In genomic region chr12:124506145-124506831, GRCh38 we compare ENCODE assay signal across 8 cellular contexts.
A peak's percentile ranks its signal among the peaks of the same experiment; 100 is the strongest.
DNase-seq lines count a peak whose midpoint lies in the region; ATAC-seq, FAIRE-seq and TF ChIP-seq lines count a peak whose summit lies in the region.

No MANE protein-coding gene starts in this region.

- no peak for TF ChIP-seq CTCF in pancreas (IDR thresholded peaks at IDR 0.05)

- ATAC-seq in pancreas: peak; percentile 4 to 68 (median 51)
- ATAC-seq in HG02763 (IDR thresholded peaks at IDR 0.05; ENCODE audit: unreplicated experiment): no peak
- no peak for ATAC-seq in GM18511 (IDR thresholded peaks at IDR 0.05; ENCODE audit: unreplicated experiment)
- no peak for ATAC-seq in HG03469 (IDR thresholded peaks at IDR 0.05; ENCODE audit: unreplicated experiment)

- intact Hi-C loops in pancreas (cut with DNase I): no loop called here

- no peaks in the 10 kb centered on the region for H3K9me3 ChIP-seq in pancreas

- H3K4me1 ChIP-seq in pancreas: peaks cover 37 to 49% (median 39%) of the 10 kb centered on the region in 3 donors

- no peaks in the 10 kb centered on the region for H3K27me3 ChIP-seq in pancreas

- WGBS in pancreas, 2 donors: 56 to 59% methylated on average over 30 of the region's 30 CpGs

- in situ Hi-C loops in KBM-7 (cut with MboI; ENCODE audit: low pct_unique_long_range_greater_than_20kb, low sequenced_read_pairs): no loop called here

- no peak for FAIRE-seq in pancreas (lab: Jason Lieb, UNC)

- no peaks in the 10 kb centered on the region for H3K36me3 ChIP-seq in pancreas

- peak; percentile 99 for DNase-seq in KBM-7
- DNase-seq in SIG-M5 (lab: John Stamatoyannopoulos, UW): peak; percentile 40
- peak; percentile 52 for DNase-seq in fibroblast of peridontal ligament (ENCODE audit: extremely low read depth)
- peak; percentile 59 to 87 (median 76) for DNase-seq in pancreas
- no peak for DNase-seq in stimulated activated naive CD4-positive, alpha-beta T cell treated with Interleukin-2 at 50 U/mL for 16 hours (lab: John Stamatoyannopoulos, UW)

- no peak overlapping the region for H3K4me3 ChIP-seq in pancreas

- H3K27ac ChIP-seq in pancreas: peak overlapping the region; percentile 61 to 82 (median 76)

Comparison
In these comparisons a context has a peak if more than half of its experiments do, and no peak if none do; other contexts are left out.
1. ATAC-seq: peak in pancreas (4 of 4); none in HG02763 (single experiment), GM18511 (single experiment) and HG03469 (single experiment).